9 cellular contexts compared by ENCODE assay signal in genomic region chr13:50230365-50230978, GRCh38.
DNase-seq lines count a peak whose midpoint lies in the region; ATAC-seq and TF ChIP-seq lines count a peak whose summit lies in the region.
"Had no signal": no experiment of that assay in that cellular context is flagged by ENCODE, and none has a peak within 500 bp of the region (broad histone marks: within the 10 kb centered on the region; RNA-seq: fewer than 3 reads in every experiment).

No MANE protein-coding gene starts in this region.

- peaks cover 61% of the 10 kb centered on the region for H3K4me1 Mint-ChIP-seq in activated T-cell treated with anti-CD3 and anti-CD28 coated beads, Interleukin-2, amount 50 U/mL, for 4 hours (ENCODE audit: low read depth)
- H3K4me1 Mint-ChIP-seq in stimulated activated naive B cell treated with anti-CD40 and anti-IgM and Interleukin-4, amounts not matched to agents 10 μg/mL and 1 μg/mL and 100 μg/mL, for 72 hours, result peaks cover 23 to 35% of the 10 kb centered on the region in 2 donors

- H3K36me3 Mint-ChIP-seq in activated T-cell treated with anti-CD3 and anti-CD28 coated beads, Interleukin-2, amount 50 U/mL, for 4 hours (ENCODE audit: insufficient read depth), result peaks cover 4% of the 10 kb centered on the region
- H3K36me3 Mint-ChIP-seq in stimulated activated naive B cell treated with anti-CD40 and anti-IgM and Interleukin-4, amounts not matched to agents 10 μg/mL and 1 μg/mL and 100 μg/mL, for 72 hours, result peaks cover 10 to 11% of the 10 kb centered on the region in 2 donors

- no peak overlapping the region for H2AFZ ChIP-seq in OCI-LY3 (ENCODE audit: low read depth, low read length)

- H3K4me1 ChIP-seq in OCI-LY3 (ENCODE audit: low read length), result peaks cover 67% of the 10 kb centered on the region
- H3K4me1 ChIP-seq in gastroesophageal sphincter, result peaks cover 0 to 4% (median 0%) of the 10 kb centered on the region in 3 donors

- H3K4me3 ChIP-seq in OCI-LY3 (ENCODE audit: low read length) (peak overlapping the region; percentile 52), fibroblast of pulmonary artery (replicated peaks; ENCODE audit: low read depth, low read length) (no peak overlapping the region), gastroesophageal sphincter (no peak overlapping the region)

- WGBS in gastroesophageal sphincter (ENCODE audit: low coverage in 1 of 2), 2 donors, result 67 to 100% methylated on average over 1 to 3 of the region's 3 CpGs

- no peak for DNase-seq in activated T-cell treated with anti-CD3 and anti-CD28 coated beads, Interleukin-2, amount 50 U/mL, for 4 hours
- DNase-seq in activated T-cell treated with anti-CD3 and anti-CD28 coated beads, Interleukin-2, amount 50 U/mL, for 48 hours, result no peak
- peak; percentile 90 for DNase-seq in fibroblast of pulmonary artery (ENCODE audit: low read depth)
- no peak for DNase-seq in stimulated activated naive B cell treated with anti-CD40 and anti-IgM and Interleukin-4, amounts not matched to agents 10 μg/mL and 1 μg/mL and 100 μg/mL, for 72 hours
- DNase-seq: posterior cingulate gyrus had no signal

- no peak overlapping the region for H3K27ac Mint-ChIP-seq in stimulated activated naive B cell treated with anti-CD40 and anti-IgM and Interleukin-4, amounts not matched to agents 10 μg/mL and 1 μg/mL and 100 μg/mL, for 72 hours

- 0 out of 2 replicates have a peak, but pooled peaks cover 3% of the 10 kb centered on the region for H3K27me3 ChIP-seq in OCI-LY3 (ENCODE audit: low read depth, low read length)
- H3K27me3 ChIP-seq in gastroesophageal sphincter, result no peaks in the 10 kb centered on the region

- no peak for TF ChIP-seq CTCF in OCI-LY3 (IDR thresholded peaks at IDR 0.05; ENCODE audit: low read depth, low read length)
- TF ChIP-seq CTCF in fibroblast of pulmonary artery (IDR thresholded peaks at IDR 0.05; ENCODE audit: low read length, missing control alignments), result no peak
- no peak for TF ChIP-seq CTCF in gastroesophageal sphincter (IDR thresholded peaks at IDR 0.05)

- H3K4me3 Mint-ChIP-seq in activated T-cell treated with anti-CD3 and anti-CD28 coated beads, Interleukin-2, amount 50 U/mL, for 4 hours, result no peak overlapping the region
- no peak overlapping the region for H3K4me3 Mint-ChIP-seq in stimulated activated naive B cell treated with anti-CD40 and anti-IgM and Interleukin-4, amounts not matched to agents 10 μg/mL and 1 μg/mL and 100 μg/mL, for 72 hours

- peak; percentile 15 to 57 for ATAC-seq in activated T-cell treated with anti-CD3 and anti-CD28 coated beads, Interleukin-2, amount 50 U/mL, for 4 hours
- peak; percentile 45 to 50 for ATAC-seq in stimulated activated naive B cell treated with anti-CD40 and anti-IgM and Interleukin-4, amounts not matched to agents 10 μg/mL and 1 μg/mL and 100 μg/mL, for 72 hours (replicated peaks)
- ATAC-seq in GM18520 (IDR thresholded peaks at IDR 0.05; ENCODE audit: unreplicated experiment) (no peak), gastroesophageal sphincter (no peak), HG02571 (IDR thresholded peaks at IDR 0.05; ENCODE audit: unreplicated experiment) (no peak)

- H3K4me2 ChIP-seq in OCI-LY3 (ENCODE audit: low read length), result peak overlapping the region; percentile 75

- H3K27ac ChIP-seq in OCI-LY3 (ENCODE audit: low read length) (peak overlapping the region; percentile 70), gastroesophageal sphincter (no peak overlapping the region)

- no peak for TF ChIP-seq EP300 in gastroesophageal sphincter (IDR thresholded peaks at IDR 0.05)

- H4K20me1 ChIP-seq in OCI-LY3 (ENCODE audit: insufficient read depth, low read length), result no peaks in the 10 kb centered on the region

- H3K36me3 ChIP-seq in OCI-LY3 (replicated peaks; ENCODE audit: low read depth, low read length) (peaks cover 9% of the 10 kb centered on the region), gastroesophageal sphincter (no peaks in the 10 kb centered on the region)

- H3K9me3 ChIP-seq in OCI-LY3 (ENCODE audit: insufficient read depth, low read length) (peaks cover 14% of the 10 kb centered on the region; the same call in 1 of the 2 replicates), gastroesophageal sphincter (no peaks in the 10 kb centered on the region)

- no peak for TF ChIP-seq POLR2A in gastroesophageal sphincter (IDR thresholded peaks at IDR 0.05)

- peak overlapping the region; percentile 30; the same call in 1 of the 2 replicates for H3K9ac ChIP-seq in OCI-LY3 (ENCODE audit: low read length)

- no peaks in the 10 kb centered on the region for H3K27me3 Mint-ChIP-seq in activated T-cell treated with anti-CD3 and anti-CD28 coated beads, Interleukin-2, amount 50 U/mL, for 4 hours (ENCODE audit: low read depth)
- H3K27me3 Mint-ChIP-seq in stimulated activated naive B cell treated with anti-CD40 and anti-IgM and Interleukin-4, amounts not matched to agents 10 μg/mL and 1 μg/mL and 100 μg/mL, for 72 hours, result no peaks in the 10 kb centered on the region

- H3K79me2 ChIP-seq in OCI-LY3 (ENCODE audit: low read length), result no peaks in the 10 kb centered on the region

- peaks cover 5% of the 10 kb centered on the region for H3K9me3 Mint-ChIP-seq in activated T-cell treated with anti-CD3 and anti-CD28 coated beads, Interleukin-2, amount 50 U/mL, for 4 hours
- H3K9me3 Mint-ChIP-seq in stimulated activated naive B cell treated with anti-CD40 and anti-IgM and Interleukin-4, amounts not matched to agents 10 μg/mL and 1 μg/mL and 100 μg/mL, for 72 hours, result peaks cover 5 to 14% of the 10 kb centered on the region in 2 donors

Comparison
In these comparisons a context has a peak if more than half of its experiments do, and no peak if none do; other contexts are left out.
1. ATAC-seq: peak in activated T-cell treated with anti-CD3 and anti-CD28 coated beads, Interleukin-2, amount 50 U/mL, for 4 hours (2 of 2) and stimulated activated naive B cell treated with anti-CD40 and anti-IgM and Interleukin-4, amounts not matched to agents 10 μg/mL and 1 μg/mL and 100 μg/mL, for 72 hours (2 of 2); none in GM18520 (single experiment), gastroesophageal sphincter (single experiment) and HG02571 (single experiment).